Comparison of ENCODE assay signal across 9 cellular contexts in the genomic region with DNA sequence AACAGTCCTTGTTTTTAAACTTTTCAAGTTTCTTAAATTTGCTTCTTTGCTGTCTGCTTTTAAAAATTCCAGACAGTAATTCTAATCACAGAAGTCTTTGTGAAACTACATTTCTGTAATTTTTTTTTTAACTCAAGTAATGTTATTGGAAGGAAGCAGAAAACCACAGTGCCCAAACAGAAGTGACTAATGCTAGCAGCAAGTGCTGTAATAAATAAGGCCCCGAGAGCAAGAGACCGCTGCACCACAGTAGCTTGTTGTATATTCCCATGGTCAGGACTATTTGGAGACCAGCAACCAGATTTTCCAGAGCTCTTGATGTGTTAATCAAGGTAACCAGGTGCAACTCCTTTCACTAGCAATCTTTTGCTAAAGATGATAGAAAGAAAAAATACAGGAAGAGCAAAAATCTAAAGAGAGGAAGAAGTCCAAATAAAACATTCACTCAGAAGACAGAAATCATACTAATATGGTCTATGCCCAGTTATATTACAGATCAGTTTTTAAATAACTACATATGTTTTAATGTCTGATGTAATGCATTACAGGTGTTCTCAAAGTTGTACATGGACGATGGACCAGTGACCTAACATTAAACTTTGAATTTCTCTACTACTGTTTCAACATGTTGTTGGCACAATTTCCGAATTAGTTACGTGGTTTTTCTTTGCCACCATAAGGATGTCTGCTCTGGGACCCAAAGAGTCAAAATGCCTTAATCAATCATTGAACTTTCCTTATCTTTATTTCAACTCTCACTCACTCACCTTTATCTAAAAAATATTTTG. TPM values are rescaled to one million over a fixed set of nuclear protein-coding genes. Genes with fewer than 3 reads are reported as not detected.
DNase-seq lines count a peak whose midpoint lies in the region; ATAC-seq and TF ChIP-seq lines count a peak whose summit lies in the region.
"Had no signal": no experiment of that assay in that cellular context is flagged by ENCODE, and none has a peak within 500 bp of the region (broad histone marks: within the 10 kb centered on the region; RNA-seq: fewer than 3 reads in every experiment).

No MANE protein-coding gene starts in this region.

- H3K27me3 ChIP-seq in A673 (replicated peaks; ENCODE audit: insufficient read depth, low read depth, low read length, poor library complexity) = no peaks in the 10 kb centered on the region

- peak; percentile 74 for ATAC-seq in activated CD8-positive, alpha-beta memory T cell treated with anti-CD3 and anti-CD28 coated beads, Interleukin-2, amount 10 ng/mL, durations not matched to agents 7 days and 5 days
- ATAC-seq in HG03175 (IDR thresholded peaks at IDR 0.05; ENCODE audit: unreplicated experiment) (peak; percentile 57), GM21825 (IDR thresholded peaks at IDR 0.05; ENCODE audit: unreplicated experiment) (no peak)

- CTCF ChIA-PET in activated CD8-positive, alpha-beta memory T cell treated with anti-CD3 and anti-CD28 coated beads, Interleukin-2, amount 10 ng/mL, durations not matched to agents 7 days and 5 days (lab: Charles Lee) = interaction anchor here (1.1 to 2.1 kb wide), 3 partner anchors 10 to 41 kb away, joined by 3 to 10 read pairs (median 4); no protein-coding TSS in a partner anchor
- CTCF ChIA-PET in A673 (lab: Charles Lee) = no interaction called here

- no TSS peak for BruUV-seq in A673 (replicated peaks; lab: Mats Ljungman, UMichigan)

- POLR2A ChIA-PET in A673 (lab: Charles Lee; ENCODE audit: low non-redundant PET) = no interaction called here

- H3K27me3 Mint-ChIP-seq in activated CD8-positive, alpha-beta memory T cell treated with anti-CD3 and anti-CD28 coated beads, Interleukin-2, amount 10 ng/mL, durations not matched to agents 7 days and 5 days = peaks cover 3% of the 10 kb centered on the region
- H3K27me3 Mint-ChIP-seq in activated T-helper 2 cell treated with anti-CD3 and anti-CD28 coated beads, Interferon-gamma antibody, Interleukin-2, Interleukin-4, amounts not matched to agents 10 μg/mL and 5 μg/mL and 100 μg/mL, durations not matched to agents 14 hours and 24 hours and 36 hours (ENCODE audit: low read depth) = no peaks in the 10 kb centered on the region
- H3K27me3 Mint-ChIP-seq in nephron (ENCODE audit: low read depth) = no peaks in the 10 kb centered on the region

- no peak overlapping the region for H3K27ac ChIP-seq in A673 (ENCODE audit: low read depth, low read length, poor library complexity, severe bottlenecking)

- peaks cover 41% of the 10 kb centered on the region for H3K4me1 Mint-ChIP-seq in activated CD8-positive, alpha-beta memory T cell treated with anti-CD3 and anti-CD28 coated beads, Interleukin-2, amount 10 ng/mL, durations not matched to agents 7 days and 5 days
- peaks cover 34% of the 10 kb centered on the region for H3K4me1 Mint-ChIP-seq in activated T-helper 2 cell treated with anti-CD3 and anti-CD28 coated beads, Interferon-gamma antibody, Interleukin-2, Interleukin-4, amounts not matched to agents 10 μg/mL and 5 μg/mL and 100 μg/mL, durations not matched to agents 14 hours and 24 hours and 36 hours (ENCODE audit: low read depth)
- peaks cover 66% of the 10 kb centered on the region for H3K4me1 Mint-ChIP-seq in nephron

- H3K27ac Mint-ChIP-seq in activated CD8-positive, alpha-beta memory T cell treated with anti-CD3 and anti-CD28 coated beads, Interleukin-2, amount 10 ng/mL, durations not matched to agents 7 days and 5 days = peak overlapping the region; percentile 68
- H3K27ac Mint-ChIP-seq in activated T-helper 2 cell treated with anti-CD3 and anti-CD28 coated beads, Interferon-gamma antibody, Interleukin-2, Interleukin-4, amounts not matched to agents 10 μg/mL and 5 μg/mL and 100 μg/mL, durations not matched to agents 14 hours and 24 hours and 36 hours = peak overlapping the region; percentile 77
- peak overlapping the region; percentile 5 to 36 (median 29) for H3K27ac Mint-ChIP-seq in nephron

- peak overlapping the region; percentile 39 for H3K4me3 Mint-ChIP-seq in activated CD8-positive, alpha-beta memory T cell treated with anti-CD3 and anti-CD28 coated beads, Interleukin-2, amount 10 ng/mL, durations not matched to agents 7 days and 5 days
- peak overlapping the region; percentile 39 for H3K4me3 Mint-ChIP-seq in activated T-helper 2 cell treated with anti-CD3 and anti-CD28 coated beads, Interferon-gamma antibody, Interleukin-2, Interleukin-4, amounts not matched to agents 10 μg/mL and 5 μg/mL and 100 μg/mL, durations not matched to agents 14 hours and 24 hours and 36 hours (ENCODE audit: low read depth)
- H3K4me3 Mint-ChIP-seq in nephron = no peak overlapping the region

- peaks cover 56% of the 10 kb centered on the region for H3K4me1 ChIP-seq in A673 (ENCODE audit: insufficient read depth, low read length, poor library complexity, severe bottlenecking)

- no peaks in the 10 kb centered on the region for H3K9me3 ChIP-seq in A673 (ENCODE audit: low read depth, low read length, poor library complexity, severe bottlenecking)

- intact Hi-C loops in activated T-helper 2 cell treated with anti-CD3 and anti-CD28 coated beads, Interferon-gamma antibody, Interleukin-2, Interleukin-4, amounts not matched to agents 10 μg/mL and 5 μg/mL and 100 μg/mL, durations not matched to agents 14 hours and 24 hours and 36 hours (cut with micrococcal nuclease) = loop anchor here (1.0 to 5.0 kb wide), 2 partner anchors 12 to 36 kb away; partner anchors contain the start of gene WWTR1
- intact Hi-C loops in A673 (cut with micrococcal nuclease; ENCODE audit: unreplicated experiment) = no loop called here

- no peak overlapping the region for H3K4me3 ChIP-seq in A673 (ENCODE audit: low read depth, low read length, poor library complexity, severe bottlenecking)

- peaks cover 4% of the 10 kb centered on the region for H3K36me3 Mint-ChIP-seq in activated CD8-positive, alpha-beta memory T cell treated with anti-CD3 and anti-CD28 coated beads, Interleukin-2, amount 10 ng/mL, durations not matched to agents 7 days and 5 days
- no peaks in the 10 kb centered on the region for H3K36me3 Mint-ChIP-seq in activated T-helper 2 cell treated with anti-CD3 and anti-CD28 coated beads, Interferon-gamma antibody, Interleukin-2, Interleukin-4, amounts not matched to agents 10 μg/mL and 5 μg/mL and 100 μg/mL, durations not matched to agents 14 hours and 24 hours and 36 hours (ENCODE audit: low read depth)
- H3K36me3 Mint-ChIP-seq in nephron (ENCODE audit: low read depth) = peaks cover 11% of the 10 kb centered on the region

- peaks cover 2% of the 10 kb centered on the region for H3K9me3 Mint-ChIP-seq in activated CD8-positive, alpha-beta memory T cell treated with anti-CD3 and anti-CD28 coated beads, Interleukin-2, amount 10 ng/mL, durations not matched to agents 7 days and 5 days (ENCODE audit: low read depth)
- H3K9me3 Mint-ChIP-seq in activated T-helper 2 cell treated with anti-CD3 and anti-CD28 coated beads, Interferon-gamma antibody, Interleukin-2, Interleukin-4, amounts not matched to agents 10 μg/mL and 5 μg/mL and 100 μg/mL, durations not matched to agents 14 hours and 24 hours and 36 hours = no peaks in the 10 kb centered on the region
- no peaks in the 10 kb centered on the region for H3K9me3 Mint-ChIP-seq in nephron

- TF ChIP-seq CTCF in nephron (IDR thresholded peaks at IDR 0.05; ENCODE audit: unreplicated experiment in 3 of 3) (no peak), A673 (conservative IDR thresholded peaks at IDR 0.05; ENCODE audit: low read depth, low read length) (no peak)

- peak; percentile 60 for DNase-seq in activated CD8-positive, alpha-beta memory T cell treated with anti-CD3 and anti-CD28 coated beads, Interleukin-2, amount 10 ng/mL, durations not matched to agents 7 days and 5 days
- no peak for DNase-seq in activated CD8-positive, alpha-beta memory T cell treated with anti-CD3 and anti-CD28 coated beads, Interleukin-2, amount 50 U/mL, for 4 hours
- no peak for DNase-seq in activated T-helper 2 cell treated with anti-CD3 and anti-CD28 coated beads, Interferon-gamma antibody, Interleukin-2, Interleukin-4, amounts not matched to agents 10 μg/mL and 5 μg/mL and 100 μg/mL, durations not matched to agents 14 hours and 24 hours and 36 hours (ENCODE audit: low spot score)
- DNase-seq in A673 (ENCODE audit: low spot score) (no peak), NCI-H1417 (lab: John Stamatoyannopoulos, UW) (no peak)
- DNase-seq: DND-41 had no signal

- H3K36me3 ChIP-seq in A673 (ENCODE audit: insufficient read depth, low read length, poor library complexity, severe bottlenecking) = no peaks in the 10 kb centered on the region

RNA-seq across cellular contexts. Expression of gene WWTR1, which starts 36.4 kb away (rescaled TPM):
- 1 to 10 TPM; 1.8 to 3.8 TPM for total RNA-seq in activated CD8-positive, alpha-beta memory T cell treated with anti-CD3 and anti-CD28 coated beads, Interleukin-2, amount 10 ng/mL, durations not matched to agents 7 days and 5 days
- 2.6 TPM in 2 replicates for total RNA-seq in activated T-helper 2 cell treated with anti-CD3 and anti-CD28 coated beads, Interferon-gamma antibody, Interleukin-2, Interleukin-4, amounts not matched to agents 10 μg/mL and 5 μg/mL and 100 μg/mL, durations not matched to agents 14 hours and 24 hours and 36 hours
- 72.9 and 76.8 TPM in 2 replicates for total RNA-seq in A673 (2021)

Comparison
In these comparisons a context has a peak if more than half of its experiments do, and no peak if none do; other contexts are left out.
1. H3K4me3 Mint-ChIP-seq: peak in activated CD8-positive, alpha-beta memory T cell treated with anti-CD3 and anti-CD28 coated beads, Interleukin-2, amount 10 ng/mL, durations not matched to agents 7 days and 5 days (single experiment) and activated T-helper 2 cell treated with anti-CD3 and anti-CD28 coated beads, Interferon-gamma antibody, Interleukin-2, Interleukin-4, amounts not matched to agents 10 μg/mL and 5 μg/mL and 100 μg/mL, durations not matched to agents 14 hours and 24 hours and 36 hours (single experiment); none in nephron (0 of 3).
2. RNA of gene WWTR1, which starts 36.4 kb away (total RNA-seq): 72.9 to 76.8 TPM in A673; 1.8 to 3.8 TPM in activated CD8-positive, alpha-beta memory T cell treated with anti-CD3 and anti-CD28 coated beads, Interleukin-2, amount 10 ng/mL, durations not matched to agents 7 days and 5 days and 2.6 TPM in activated T-helper 2 cell treated with anti-CD3 and anti-CD28 coated beads, Interferon-gamma antibody, Interleukin-2, Interleukin-4, amounts not matched to agents 10 μg/mL and 5 μg/mL and 100 μg/mL, durations not matched to agents 14 hours and 24 hours and 36 hours; every median in the first group is over 10 times any median in the second.
3. Peak in every context shown above with its lines, with median percentiles within 50 percentile points of each other: H3K27ac Mint-ChIP-seq.